25 cellular contexts compared by ENCODE assay signal in the genomic region with DNA sequence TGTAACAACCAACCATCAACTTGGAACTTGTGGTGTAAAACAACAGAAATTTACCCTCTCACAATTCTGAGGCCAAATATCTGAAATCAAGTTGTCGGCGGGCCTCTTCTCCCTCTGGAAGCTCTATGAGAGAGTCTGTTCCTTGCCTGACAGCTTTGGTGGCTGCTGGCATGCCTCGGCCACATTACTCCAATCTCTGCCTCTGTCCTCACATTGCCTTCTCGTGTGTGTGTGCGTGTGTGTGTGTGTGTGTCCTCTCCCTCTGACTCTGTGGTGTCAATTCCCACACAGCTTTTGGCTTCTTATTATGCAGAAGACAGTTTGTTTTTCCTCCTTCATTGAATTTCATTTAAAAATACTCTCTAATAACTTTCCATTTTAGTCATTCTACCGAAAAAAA.
"Had no signal": no experiment of that assay in that cellular context is flagged by ENCODE, and none has a peak within 500 bp of the region (broad histone marks: within the 10 kb centered on the region; RNA-seq: fewer than 3 reads in every experiment).

No MANE protein-coding gene starts in this region.

- DNase-seq: activated CD4-positive, alpha-beta memory T cell treated with anti-CD3 and anti-CD28 coated beads, Interleukin-2, amount 10 ng/mL, durations not matched to agents 7 days and 5 days; activated CD4-positive, alpha-beta T cell treated with anti-CD3 and anti-CD28 coated beads for 1 hour; activated CD4-positive, alpha-beta T cell treated with anti-CD3 and anti-CD28 coated beads for 4 hours; activated CD4-positive, alpha-beta T cell treated with anti-CD3 and anti-CD28 coated beads, Interleukin-2, amount 10 ng/mL, durations not matched to agents 7 days and 5 days; activated CD4-positive, alpha-beta T cell treated with anti-CD3 and anti-CD28 coated beads, Interleukin-2, amount 50 U/mL, for 4 hours; activated CD4-positive, CD25-positive, alpha-beta regulatory T cell; activated CD8-positive, alpha-beta memory T cell treated with anti-CD3 and anti-CD28 coated beads, Interleukin-2, amount 50 U/mL, for 48 hours; activated gamma-delta T cell; activated naive CD4-positive, alpha-beta T cell; activated naive CD4-positive, alpha-beta T cell treated with anti-CD3 and anti-CD28 coated beads, Interleukin-2, amount 10 ng/mL, durations not matched to agents 7 days and 5 days; activated naive CD8-positive, alpha-beta T cell treated with anti-CD3 and anti-CD28 coated beads, Interleukin-2, amount 10 ng/mL, durations not matched to agents 7 days and 5 days; activated T-cell treated with anti-CD3 and anti-CD28 coated beads for 4 hours; activated T-cell treated with anti-CD3 and anti-CD28 coated beads, Interleukin-2, amount 50 U/mL, for 24 hours; activated T-cell treated with anti-CD3 and anti-CD28 coated beads, Interleukin-2, amount 50 U/mL, for 72 hours; central memory CD4-positive, alpha-beta T cell; cerebellar nuclear complex; colonic mucosa; dorsolateral prefrontal cortex; effector CD4-positive, alpha-beta T cell; effector memory CD8-positive, alpha-beta T cell; erythroblast; foreskin melanocyte; T-helper 1 cell; T-helper 17 cell; T1000 had no signal
